Comparison of ENCODE assay signal across 35 cellular contexts in genomic region chr19:5676105-5676671, GRCh38. TPM values are rescaled to one million over a fixed set of nuclear protein-coding genes. Genes with fewer than 3 reads are reported as not detected.
DNase-seq lines count a peak whose midpoint lies in the region; ATAC-seq, FAIRE-seq and TF ChIP-seq lines count a peak whose summit lies in the region.
"Had no signal": no experiment of that assay in that cellular context is flagged by ENCODE, and none has a peak within 500 bp of the region (broad histone marks: within the 10 kb centered on the region; RNA-seq: fewer than 3 reads in every experiment).

No MANE protein-coding gene starts in this region.

- no peak overlapping the region for H4K91ac ChIP-seq in H1 (replicated peaks; ENCODE audit: insufficient read length, low read length)

- no peak overlapping the region for H2BK12ac ChIP-seq in H1 (ENCODE audit: low read depth, low read length)

- no peaks in the 10 kb centered on the region for H3K27me3 Mint-ChIP-seq in activated T-cell treated with anti-CD3 and anti-CD28 coated beads, Interleukin-2, amount 50 U/mL, for 24 hours
- H3K27me3 Mint-ChIP-seq in HFFc6 (ENCODE audit: insufficient read depth), result peaks cover 13% of the 10 kb centered on the region
- H3K27me3 Mint-ChIP-seq: activated CD4-positive, alpha-beta T cell treated with anti-CD3 and anti-CD28 coated beads for 36 hours had no signal

- H3K23ac ChIP-seq in H1 (ENCODE audit: insufficient read length), result no peak overlapping the region

- H2AFZ ChIP-seq in H1 (ENCODE audit: low read length), result no peak overlapping the region
- no peak overlapping the region for H2AFZ ChIP-seq in osteoblast (ENCODE audit: low read length)

- POLR2A ChIA-PET in H1 (lab: Charles Lee; ENCODE audit: partially characterized antibody), result interaction anchor here (0.7 to 4.1 kb wide), 5 partner anchors 10 to 55 kb away, joined by 3 to 51 read pairs (median 8); partner anchors contain the start of genes RPL36, SAFB and SAFB2

- WGBS in H1 (ENCODE audit: extremely low coverage in 1 of 2, insufficient coverage in 1 of 2, insufficient read length in 1 of 2, insufficient replicate concordance in 2 of 2, low coverage in 1 of 2, low lambda C conversion rate in 2 of 2, missing lambda C conversion rate in 1 of 2), 2 experiments, result 92% methylated on average over 15 of the region's 16 CpGs; no CpG with 5 or more reads in 1 of the 2 experiments

- no peak for TF ChIP-seq POLR2A in H1 (IDR thresholded peaks at IDR 0.05; ENCODE audit: control extremely low read depth in 1 of 2, low read depth in 2 of 2, low read length in 2 of 2)

- H3K27ac ChIP-seq in H1 (ENCODE audit: low read depth, low read length) (no peak overlapping the region), osteoblast (ENCODE audit: low read depth, low read length) (no peak overlapping the region)
- H3K27ac ChIP-seq: esophagus squamous epithelium, spleen had no signal

- H3K18ac ChIP-seq in H1 (ENCODE audit: extremely low read depth, low read length), result no peak overlapping the region

- peak overlapping the region; percentile 69 for H3K4ac ChIP-seq in H1 (replicated peaks; ENCODE audit: insufficient read length, low read depth, low read length)

- FAIRE-seq in H1 (lab: Jason Lieb, UNC), result no peak
- FAIRE-seq: A204.1 had no signal

- H4K20me1 ChIP-seq in H1 (replicated peaks in 1 of 2; ENCODE audit: control insufficient read depth in 1 of 2, insufficient read depth in 2 of 2, low read length in 2 of 2) (peaks cover 0 to 3% of the 10 kb centered on the region in 2 experiments), osteoblast (ENCODE audit: insufficient read depth, low read length) (no peaks in the 10 kb centered on the region)

- peaks cover 3% of the 10 kb centered on the region; the same call in 1 of the 2 replicates for H3K79me1 ChIP-seq in H1 (ENCODE audit: low read depth, low read length)

- H3K27me3 ChIP-seq in H1 (replicated peaks in 1 of 4; ENCODE audit: control insufficient read depth in 3 of 4, extremely low read depth in 1 of 4, insufficient read depth in 3 of 4, low read length in 3 of 4), result no peaks in the 10 kb centered on the region
- H3K27me3 ChIP-seq in osteoblast (ENCODE audit: insufficient read depth, low read length), result no peaks in the 10 kb centered on the region
- H3K27me3 ChIP-seq: esophagus squamous epithelium, MG63, spleen had no signal

- H2AK5ac ChIP-seq in H1 (ENCODE audit: low read depth, low read length), result no peak overlapping the region

- H3K9me3 ChIP-seq in H1 (ENCODE audit: insufficient read depth in 2 of 2, low read depth in 1 of 2, low read length in 1 of 2) (no peaks in the 10 kb centered on the region), osteoblast (ENCODE audit: low read depth, low read length) (no peaks in the 10 kb centered on the region)
- H3K9me3 ChIP-seq: esophagus squamous epithelium, MG63, SK-N-SH, spleen had no signal

- H3K4me3 ChIP-seq in H1 (ENCODE audit: extremely low read depth in 1 of 4, insufficient read depth in 2 of 4, low read depth in 3 of 4, low read length in 4 of 4) (no peak overlapping the region), osteoblast (ENCODE audit: insufficient read depth, low read length) (no peak overlapping the region)
- H3K4me3 ChIP-seq: esophagus squamous epithelium, MG63, spleen had no signal

- H3K56ac ChIP-seq in H1 (replicated peaks; ENCODE audit: insufficient read length, low read depth, low read length), result no peak overlapping the region

- no peak for TF ChIP-seq RAD21 in H1 (IDR thresholded peaks at IDR 0.05 in 1 of 2, conservative IDR thresholded peaks at IDR 0.05 in 1 of 2; ENCODE audit: low read depth in 2 of 2, low read length in 2 of 2)

- H2BK120ac ChIP-seq in H1 (replicated peaks; ENCODE audit: low read depth, low read length), result no peak overlapping the region

- H3K14ac ChIP-seq in H1 (ENCODE audit: insufficient read length), result no peak overlapping the region

- peaks cover 17% of the 10 kb centered on the region; the same call in 1 of the 2 replicates for H3K23me2 ChIP-seq in H1 (ENCODE audit: low read depth, low read length)

- H3K4me2 ChIP-seq in H1 (ENCODE audit: insufficient read depth in 1 of 2, low read depth in 2 of 2, low read length in 2 of 2) (no peak overlapping the region), osteoblast (ENCODE audit: insufficient read depth, low read length) (no peak overlapping the region)
- H3K4me2 ChIP-seq: SK-N-SH had no signal

- H3K27ac Mint-ChIP-seq in activated T-cell treated with anti-CD3 and anti-CD28 coated beads, Interleukin-2, amount 50 U/mL, for 24 hours, result peak overlapping the region; percentile 69
- peak overlapping the region; percentile 33; the same call in 1 of the 2 replicates for H3K27ac Mint-ChIP-seq in HFFc6
- H3K27ac Mint-ChIP-seq: activated CD4-positive, alpha-beta T cell treated with anti-CD3 and anti-CD28 coated beads for 36 hours; CD8-positive, alpha-beta T cell; T-helper 2 cell treated with Interferon-gamma antibody and Interleukin-4, amounts not matched to agents 5 μg/mL and 100 μg/mL, for 36 hours had no signal

- H3K36me3 ChIP-seq in H1 (ENCODE audit: control insufficient read depth in 2 of 4, insufficient read depth in 4 of 4, low read length in 3 of 4) (peaks cover 0 to 2% (median 0%) of the 10 kb centered on the region in 4 experiments; a peak in 1 of 8 replicates), osteoblast (ENCODE audit: insufficient read depth, low read length) (no peaks in the 10 kb centered on the region)
- H3K36me3 ChIP-seq: MG63 had no signal

- no peak for TF ChIP-seq CTCF in HFFc6 (IDR thresholded peaks at IDR 0.05)
- TF ChIP-seq CTCF in H1 (IDR thresholded peaks at IDR 0.05; ENCODE audit: control extremely low read depth in 1 of 3, insufficient read depth in 1 of 3, low read depth in 1 of 3, low read length in 3 of 3), result no peak
- TF ChIP-seq CTCF in osteoblast (IDR thresholded peaks at IDR 0.05; ENCODE audit: extremely low read depth, low read depth, low read length), result no peak

- no peak overlapping the region for H3K9ac ChIP-seq in H1 (replicated peaks in 1 of 4; ENCODE audit: extremely low read depth in 1 of 4, low read depth in 3 of 4, low read length in 3 of 4)
- H3K9ac ChIP-seq: SK-N-SH had no signal

- H2BK5ac ChIP-seq in H1 (ENCODE audit: low read depth, low read length), result no peak overlapping the region

- no peak overlapping the region for H4K5ac ChIP-seq in H1 (ENCODE audit: insufficient read length, low read depth, low read length)

- H3K79me2 ChIP-seq in H1 (ENCODE audit: control insufficient read depth in 1 of 2, insufficient read depth in 2 of 2, low read length in 2 of 2) (no peaks in the 10 kb centered on the region), osteoblast (ENCODE audit: insufficient read depth, low read length) (peaks cover 12% of the 10 kb centered on the region)

- H3K4me1 ChIP-seq in H1 (replicated peaks in 1 of 4; ENCODE audit: control insufficient read depth in 3 of 4, insufficient read depth in 4 of 4, low read length in 3 of 4), result peaks cover 0 to 8% (median 2%) of the 10 kb centered on the region in 4 experiments; a peak in 5 of 7 replicates
- peaks cover 10% of the 10 kb centered on the region for H3K4me1 ChIP-seq in osteoblast (ENCODE audit: insufficient read depth, low read length)

- no peaks in the 10 kb centered on the region for H3K9me3 Mint-ChIP-seq in activated T-cell treated with anti-CD3 and anti-CD28 coated beads, Interleukin-2, amount 50 U/mL, for 24 hours
- H3K9me3 Mint-ChIP-seq in HFFc6, result no peaks in the 10 kb centered on the region
- H3K9me3 Mint-ChIP-seq: CD8-positive, alpha-beta T cell; T-helper 2 cell treated with Interferon-gamma antibody and Interleukin-4, amounts not matched to agents 5 μg/mL and 100 μg/mL, for 36 hours; type B pancreatic cell had no signal

- CTCF ChIA-PET in H1 (lab: Charles Lee; ENCODE audit: partially characterized antibody), result interaction anchor here (0.6 to 3.0 kb wide), 2 partner anchors 10 to 13 kb away, joined by 3 to 26 read pairs; partner anchors contain the start of gene RPL36

- H4K8ac ChIP-seq in H1 (ENCODE audit: extremely low read depth, insufficient read depth, low read length), result no peak overlapping the region; the same call in 1 of the 2 replicates

- H2BK20ac ChIP-seq in H1 (ENCODE audit: low read length), result no peak overlapping the region

- no peak overlapping the region for H2BK15ac ChIP-seq in H1 (ENCODE audit: low read length)

- no peak for ATAC-seq in GM19023 (IDR thresholded peaks at IDR 0.05; ENCODE audit: unreplicated experiment)
- ATAC-seq: activated CD4-positive, alpha-beta T cell treated with anti-CD3 and anti-CD28 coated beads for 36 hours; CD8-positive, alpha-beta T cell had no signal

- TF ChIP-seq EP300 in H1 (IDR thresholded peaks at IDR 0.05; ENCODE audit: borderline replicate concordance in 1 of 2, low read depth in 2 of 2, low read length in 2 of 2), result no peak

- DNase-seq in activated T-cell treated with anti-CD3 and anti-CD28 coated beads, Interleukin-2, amount 50 U/mL, for 24 hours, result no peak
- DNase-seq in activated T-cell treated with anti-CD3 and anti-CD28 coated beads, Interleukin-2, amount 50 U/mL, for 48 hours, result no peak
- DNase-seq in HFFc6 (no peak), H1 (ENCODE audit: low read depth in 1 of 2, low spot score in 2 of 2) (no peak), osteoblast (ENCODE audit: insufficient read length, low spot score, missing footprints) (peak; percentile 52), GM19238 (ENCODE audit: insufficient read length, low spot score) (no peak)
- no peak for DNase-seq in effector CD8-positive, alpha-beta T cell (lab: John Stamatoyannopoulos, UW)
- DNase-seq: activated CD4-positive, alpha-beta T cell treated with anti-CD3 and anti-CD28 coated beads for 36 hours; activated effector memory CD4-positive, alpha-beta T cell treated with anti-CD3 and anti-CD28 coated beads, Interleukin-2, amount 50 U/mL, for 16 hours; activated T-cell treated with anti-CD3 and anti-CD28 coated beads for 4 hours; AML-193; CD8-positive, alpha-beta T cell; cortex of kidney; esophagus squamous epithelium; foreskin melanocyte; HCEC 1CT; KBM-7; mammary epithelial cell; MG63; NCI-H2029 treated with DMSO at 0.1 percent for 48 hours; NCI-H774; retina; SK-N-SH; spleen; stimulated activated CD4-positive, alpha-beta T cell treated with anti-CD3 and anti-CD28 coated beads, Interleukin-2, amount 100 ng/mL, for 48 hours had no signal

- H3K4me1 Mint-ChIP-seq in activated T-cell treated with anti-CD3 and anti-CD28 coated beads, Interleukin-2, amount 50 U/mL, for 24 hours (ENCODE audit: low read depth), result peaks cover 8% of the 10 kb centered on the region
- H3K4me1 Mint-ChIP-seq in HFFc6 (ENCODE audit: low read depth), result peaks cover 9% of the 10 kb centered on the region

- H3K36me3 Mint-ChIP-seq in activated T-cell treated with anti-CD3 and anti-CD28 coated beads, Interleukin-2, amount 50 U/mL, for 24 hours (ENCODE audit: low read depth), result peaks cover 67% of the 10 kb centered on the region
- peaks cover 12% of the 10 kb centered on the region for H3K36me3 Mint-ChIP-seq in HFFc6 (ENCODE audit: low read depth)
- H3K36me3 Mint-ChIP-seq: type B pancreatic cell had no signal

- no peak overlapping the region for H3K4me3 Mint-ChIP-seq in activated T-cell treated with anti-CD3 and anti-CD28 coated beads, Interleukin-2, amount 50 U/mL, for 24 hours
- H3K4me3 Mint-ChIP-seq in HFFc6, result no peak overlapping the region; the same call in 1 of the 2 replicates
- H3K4me3 Mint-ChIP-seq: activated CD4-positive, alpha-beta T cell treated with anti-CD3 and anti-CD28 coated beads for 36 hours; CD8-positive, alpha-beta T cell; T-helper 2 cell treated with Interferon-gamma antibody and Interleukin-4, amounts not matched to agents 5 μg/mL and 100 μg/mL, for 36 hours had no signal

RNA-seq across cellular contexts. Expression of gene MICOS13, which starts 4.1 kb away (rescaled TPM):
- 10 to 100 TPM; 77.9 to 91.6 (median 80.1) TPM for total RNA-seq in HFFc6 (2021; fragmentation: NEBNext Ultra II Directional; extraction: Animal tissue kit (Norgen Biotek cat#: 25700))
- total RNA-seq in H1 (2021; fragmentation: NEBNext Ultra II Directional; extraction: Animal tissue kit (Norgen Biotek cat#: 25700)), result 17.3 and 20.4 TPM in 2 replicates
- polyA plus RNA-seq in H1 (2011; rRNA removed), result 36.1 and 36.9 TPM in 2 replicates
- 26.2 TPM for polyA plus RNA-seq in H1 (2011; cell fraction: cytosol; rRNA removed)
- polyA plus RNA-seq in H1 (2011; cell fraction: nucleus; rRNA removed), result 20.9 TPM
- 15.4 to 29.5 TPM (median 24.5 TPM) in 4 replicates for polyA plus RNA-seq in H1 (2012, experiment 1 of 2)
- 18.7 TPM for polyA plus RNA-seq in H1 (2012, experiment 2 of 2)
- 17.6 TPM for polyA plus RNA-seq in H1 (2013, experiment 1 of 2)
- 17.0 TPM for polyA plus RNA-seq in H1 (2013, experiment 2 of 2)
- 2.6 and 3.4 TPM in 2 replicates for polyA minus RNA-seq in H1 (2011; rRNA and poly(A)+ RNA removed)
- polyA minus RNA-seq in H1 (2011; cell fraction: cytosol; rRNA and poly(A)+ RNA removed), result 10.9 TPM
- polyA minus RNA-seq in H1 (2011; cell fraction: nucleus; rRNA and poly(A)+ RNA removed), result 11.3 TPM
- total RNA-seq in osteoblast, result 21.0 and 25.9 TPM in 2 replicates

RNA-seq across cellular contexts. Expression of gene HSD11B1L, which starts 4.6 kb away (rescaled TPM):
- total RNA-seq in HFFc6 (2021; fragmentation: NEBNext Ultra II Directional; extraction: Animal tissue kit (Norgen Biotek cat#: 25700)), result 1 to 10 TPM; 3.5 to 9.1 (median 4.5) TPM
- 8.2 and 9.5 TPM in 2 replicates for total RNA-seq in H1 (2021; fragmentation: NEBNext Ultra II Directional; extraction: Animal tissue kit (Norgen Biotek cat#: 25700))
- polyA plus RNA-seq in H1 (2011; rRNA removed), result 20.6 and 29.4 TPM in 2 replicates
- 22.0 TPM for polyA plus RNA-seq in H1 (2011; cell fraction: cytosol; rRNA removed)
- polyA plus RNA-seq in H1 (2011; cell fraction: nucleus; rRNA removed), result 22.8 TPM
- polyA plus RNA-seq in H1 (2012, experiment 1 of 2), result 8.0 to 16.5 TPM (median 12.2 TPM) in 4 replicates
- 8.5 TPM for polyA plus RNA-seq in H1 (2012, experiment 2 of 2)
- 10.6 TPM for polyA plus RNA-seq in H1 (2013, experiment 1 of 2)
- 10.7 TPM for polyA plus RNA-seq in H1 (2013, experiment 2 of 2)
- polyA minus RNA-seq in H1 (2011; rRNA and poly(A)+ RNA removed), result 1.6 and 2.3 TPM in 2 replicates
- polyA minus RNA-seq in H1 (2011; cell fraction: cytosol; rRNA and poly(A)+ RNA removed), result 11.4 TPM
- polyA minus RNA-seq in H1 (2011; cell fraction: nucleus; rRNA and poly(A)+ RNA removed), result 4.7 TPM
- total RNA-seq in osteoblast, result 12.1 and 14.8 TPM in 2 replicates

RNA-seq across cellular contexts. Expression of gene RPL36, which starts 13.9 kb away (rescaled TPM):
- total RNA-seq in HFFc6 (2021; fragmentation: NEBNext Ultra II Directional; extraction: Animal tissue kit (Norgen Biotek cat#: 25700)), result 100 to 1,000 TPM; 712 to 903 (median 850) TPM
- 1,075 and 1,137 TPM in 2 replicates for total RNA-seq in H1 (2021; fragmentation: NEBNext Ultra II Directional; extraction: Animal tissue kit (Norgen Biotek cat#: 25700))
- 730 and 951 TPM in 2 replicates for polyA plus RNA-seq in H1 (2011; rRNA removed)
- polyA plus RNA-seq in H1 (2011; cell fraction: cytosol; rRNA removed), result 943 TPM
- 857 TPM for polyA plus RNA-seq in H1 (2011; cell fraction: nucleus; rRNA removed)
- polyA plus RNA-seq in H1 (2012, experiment 1 of 2), result 996 to 2,048 TPM (median 1,766 TPM) in 4 replicates
- polyA plus RNA-seq in H1 (2012, experiment 2 of 2), result 1,380 TPM
- polyA plus RNA-seq in H1 (2013, experiment 1 of 2), result 1,979 TPM
- 1,903 TPM for polyA plus RNA-seq in H1 (2013, experiment 2 of 2)
- polyA minus RNA-seq in H1 (2011; rRNA and poly(A)+ RNA removed), result 131 and 137 TPM in 2 replicates
- 830 TPM for polyA minus RNA-seq in H1 (2011; cell fraction: cytosol; rRNA and poly(A)+ RNA removed)
- polyA minus RNA-seq in H1 (2011; cell fraction: nucleus; rRNA and poly(A)+ RNA removed), result 332 TPM
- total RNA-seq in osteoblast, result 228 and 257 TPM in 2 replicates

RNA-seq across cellular contexts. Expression of gene LONP1, which starts 43.8 kb away (rescaled TPM):
- 10 to 100 TPM; 67.9 to 86.0 (median 72.9) TPM for total RNA-seq in HFFc6 (2021; fragmentation: NEBNext Ultra II Directional; extraction: Animal tissue kit (Norgen Biotek cat#: 25700))
- 117 and 124 TPM in 2 replicates for total RNA-seq in H1 (2021; fragmentation: NEBNext Ultra II Directional; extraction: Animal tissue kit (Norgen Biotek cat#: 25700))
- 98.1 and 157 TPM in 2 replicates for polyA plus RNA-seq in H1 (2011; rRNA removed)
- 145 TPM for polyA plus RNA-seq in H1 (2011; cell fraction: cytosol; rRNA removed)
- 190 TPM for polyA plus RNA-seq in H1 (2011; cell fraction: nucleus; rRNA removed)
- polyA plus RNA-seq in H1 (2012, experiment 1 of 2), result 74.7 to 137 TPM (median 126 TPM) in 4 replicates
- polyA plus RNA-seq in H1 (2012, experiment 2 of 2), result 84.5 TPM
- polyA plus RNA-seq in H1 (2013, experiment 1 of 2), result 54.5 TPM
- 51.7 TPM for polyA plus RNA-seq in H1 (2013, experiment 2 of 2)
- 53.4 and 67.5 TPM in 2 replicates for polyA minus RNA-seq in H1 (2011; rRNA and poly(A)+ RNA removed)
- 72.8 TPM for polyA minus RNA-seq in H1 (2011; cell fraction: cytosol; rRNA and poly(A)+ RNA removed)
- polyA minus RNA-seq in H1 (2011; cell fraction: nucleus; rRNA and poly(A)+ RNA removed), result 52.7 TPM
- 130 and 163 TPM in 2 replicates for total RNA-seq in osteoblast

RNA-seq across cellular contexts. Expression of gene CATSPERD, which starts 44.2 kb away (rescaled TPM):
- total RNA-seq in HFFc6 (2021; fragmentation: NEBNext Ultra II Directional; extraction: Animal tissue kit (Norgen Biotek cat#: 25700)), result not detected
- total RNA-seq in H1 (2021; fragmentation: NEBNext Ultra II Directional; extraction: Animal tissue kit (Norgen Biotek cat#: 25700)), result not detected in 2 replicates
- polyA plus RNA-seq in H1 (2011; rRNA removed), result 0.12 TPM in 1 of 2 replicates, not detected in the other
- polyA plus RNA-seq in H1 (2011; cell fraction: cytosol; rRNA removed), result not detected
- polyA plus RNA-seq in H1 (2011; cell fraction: nucleus; rRNA removed), result not detected
- not detected in 4 replicates for polyA plus RNA-seq in H1 (2012, experiment 1 of 2)
- polyA plus RNA-seq in H1 (2012, experiment 2 of 2), result not detected
- polyA plus RNA-seq in H1 (2013, experiment 1 of 2), result 0.02 TPM
- 0.04 TPM for polyA plus RNA-seq in H1 (2013, experiment 2 of 2)
- 0.05 TPM in 1 of 2 replicates, not detected in the other for polyA minus RNA-seq in H1 (2011; rRNA and poly(A)+ RNA removed)
- not detected for polyA minus RNA-seq in H1 (2011; cell fraction: cytosol; rRNA and poly(A)+ RNA removed)
- polyA minus RNA-seq in H1 (2011; cell fraction: nucleus; rRNA and poly(A)+ RNA removed), result not detected
- under 0.01 TPM in 2 replicates for total RNA-seq in osteoblast
- total RNA-seq: activated CD4-positive, alpha-beta T cell treated with anti-CD3 and anti-CD28 coated beads for 36 hours; cardiac septum; CD8-positive, alpha-beta T cell; G401; HT-29; mammary epithelial cell; OCI-LY7; osteocyte; spleen; subcutaneous adipose tissue had no signal
- polyA plus RNA-seq: mammary epithelial cell, SK-N-SH, spleen had no signal
